Comparison of ENCODE assay signal across 1 cellular context in genomic region chr10:122141821-122142651, GRCh38.
TF ChIP-seq lines count a peak whose summit lies in the region.

No MANE protein-coding gene starts in this region.

TF ChIP-seq in endothelial cell of umbilical vein, 7 proteins besides CTCF, POLR2A, EP300 and RAD21 (continued from another document):
- TF ChIP-seq MAX (IDR thresholded peaks at IDR 0.05; ENCODE audit: insufficient read depth, insufficient read length): no peak
- TF ChIP-seq MYC (IDR thresholded peaks at IDR 0.05; ENCODE audit: low read depth, low read length): no peak
- TF ChIP-seq GATA2 (IDR thresholded peaks at IDR 0.05; ENCODE audit: insufficient read depth, insufficient read length, low read depth, low read length): no peak
